ENCODE assay signal across 36 cellular contexts in genomic region chr19:2927032-2927430, GRCh38. TPM values are rescaled to one million over a fixed set of nuclear protein-coding genes. Genes with fewer than 3 reads are reported as not detected.
"Had no signal": no experiment of that assay in that cellular context is flagged by ENCODE, and none has a peak within 500 bp of the region (broad histone marks: within the 10 kb centered on the region; RNA-seq: fewer than 3 reads in every experiment).

No MANE protein-coding gene starts in this region.

- H3K36me3 ChIP-seq: adrenal gland, breast epithelium had no signal

- H3K4me1 ChIP-seq: breast epithelium had no signal

- H3K27ac Mint-ChIP-seq: activated B cell treated with CpG ODN at 0.5 μM for 24 hours; activated CD4-positive, alpha-beta memory T cell treated with anti-CD3 and anti-CD28 coated beads for 36 hours; activated CD4-positive, alpha-beta T cell treated with anti-CD3 and anti-CD28 coated beads, Interleukin-2, amount 10 ng/mL, durations not matched to agents 24 days and 14 days; activated CD8-positive, alpha-beta memory T cell treated with anti-CD3 and anti-CD28 coated beads, Interleukin-2, amount 10 ng/mL, durations not matched to agents 7 days and 5 days; activated CD8-positive, alpha-beta T cell treated with anti-CD3 and anti-CD28 coated beads, Interleukin-2, amount 10 ng/mL, durations not matched to agents 7 days and 5 days; activated naive CD4-positive, alpha-beta T cell treated with anti-CD3 and anti-CD28 coated beads for 36 hours; activated naive CD4-positive, alpha-beta T cell treated with anti-CD3 and anti-CD28 coated beads, Interleukin-2, amount 50 U/mL, for 72 hours; activated naive CD8-positive, alpha-beta T cell treated with anti-CD3 and anti-CD28 coated beads for 36 hours; activated T-cell treated with anti-CD3 and anti-CD28 coated beads, Interleukin-2, amount 50 U/mL, for 24 hours; activated T-helper 2 cell treated with anti-CD3 and anti-CD28 coated beads, Interferon-gamma antibody, Interleukin-2, Interleukin-4, amounts not matched to agents 10 μg/mL and 5 μg/mL and 100 μg/mL, durations not matched to agents 14 hours and 24 hours and 36 hours; T-helper 1 cell treated with Interleukin-12 subunit alpha and Interleukin-12 subunit beta and Interleukin-4 antibody, amounts not matched to agents 30 μg/mL and 1 μg/mL, for 36 hours; T-helper 2 cell treated with Interferon-gamma antibody and Interleukin-4, amounts not matched to agents 5 μg/mL and 100 μg/mL, for 36 hours had no signal

- H3K4me1 Mint-ChIP-seq: activated B cell treated with CpG ODN at 0.5 μM for 24 hours; activated CD4-positive, alpha-beta T cell treated with anti-CD3 and anti-CD28 coated beads, Interleukin-2, amount 10 ng/mL, durations not matched to agents 24 days and 14 days; activated CD8-positive, alpha-beta memory T cell treated with anti-CD3 and anti-CD28 coated beads, Interleukin-2, amount 10 ng/mL, durations not matched to agents 7 days and 5 days; activated naive CD8-positive, alpha-beta T cell treated with anti-CD3 and anti-CD28 coated beads for 36 hours had no signal

- ATAC-seq: activated CD8-positive, alpha-beta memory T cell treated with anti-CD3 and anti-CD28 coated beads, Interleukin-2, amount 10 ng/mL, durations not matched to agents 7 days and 5 days; activated CD8-positive, alpha-beta T cell treated with anti-CD3 and anti-CD28 coated beads, Interleukin-2, amount 10 ng/mL, durations not matched to agents 7 days and 5 days; activated naive CD4-positive, alpha-beta T cell treated with anti-CD3 and anti-CD28 coated beads, Interleukin-2, amount 50 U/mL, for 72 hours; body of pancreas had no signal

- H3K4me3 Mint-ChIP-seq: activated B cell treated with CpG ODN at 0.5 μM for 24 hours; activated CD4-positive, alpha-beta memory T cell treated with anti-CD3 and anti-CD28 coated beads for 36 hours; activated CD4-positive, alpha-beta T cell treated with anti-CD3 and anti-CD28 coated beads, Interleukin-2, amount 10 ng/mL, durations not matched to agents 24 days and 14 days; activated CD8-positive, alpha-beta memory T cell treated with anti-CD3 and anti-CD28 coated beads, Interleukin-2, amount 10 ng/mL, durations not matched to agents 7 days and 5 days; activated CD8-positive, alpha-beta T cell treated with anti-CD3 and anti-CD28 coated beads, Interleukin-2, amount 10 ng/mL, durations not matched to agents 7 days and 5 days; activated naive CD4-positive, alpha-beta T cell treated with anti-CD3 and anti-CD28 coated beads for 36 hours; activated naive CD8-positive, alpha-beta T cell treated with anti-CD3 and anti-CD28 coated beads for 36 hours; activated T-cell treated with anti-CD3 and anti-CD28 coated beads, Interleukin-2, amount 50 U/mL, for 24 hours; T-helper 1 cell treated with Interleukin-12 subunit alpha and Interleukin-12 subunit beta and Interleukin-4 antibody, amounts not matched to agents 30 μg/mL and 1 μg/mL, for 36 hours; T-helper 2 cell treated with Interferon-gamma antibody and Interleukin-4, amounts not matched to agents 5 μg/mL and 100 μg/mL, for 36 hours had no signal

- H3K4me3 ChIP-seq: adrenal gland, body of pancreas, breast epithelium had no signal

- DNase-seq: activated B cell treated with CpG ODN at 0.5 μM for 24 hours; activated CD4-positive, alpha-beta memory T cell treated with anti-CD3 and anti-CD28 coated beads for 36 hours; activated CD4-positive, alpha-beta T cell treated with anti-CD3 and anti-CD28 coated beads for 4 hours; activated CD4-positive, alpha-beta T cell treated with anti-CD3 and anti-CD28 coated beads, Interleukin-2, amount 10 ng/mL, durations not matched to agents 24 days and 14 days; activated CD4-positive, alpha-beta T cell treated with anti-CD3 and anti-CD28 coated beads, Interleukin-2, amount 50 U/mL, for 1 hour; activated CD4-positive, alpha-beta T cell treated with anti-CD3 and anti-CD28 coated beads, Interleukin-2, amount 50 U/mL, for 4 hours; activated CD4-positive, CD25-positive, alpha-beta regulatory T cell treated with anti-CD3 and anti-CD28 coated beads, Interleukin-2, amount 50 U/mL, for 72 hours; activated CD8-positive, alpha-beta memory T cell treated with anti-CD3 and anti-CD28 coated beads for 24 hours; activated CD8-positive, alpha-beta memory T cell treated with anti-CD3 and anti-CD28 coated beads, Interleukin-2, amount 10 ng/mL, durations not matched to agents 7 days and 5 days; activated CD8-positive, alpha-beta memory T cell treated with anti-CD3 and anti-CD28 coated beads, Interleukin-2, amount 50 U/mL, for 48 hours; activated CD8-positive, alpha-beta T cell treated with anti-CD3 and anti-CD28 coated beads, Interleukin-2, amount 10 ng/mL, durations not matched to agents 7 days and 5 days; activated gamma-delta T cell treated with Interleukin-2 at 50 U/mL for 16 hours; activated naive CD4-positive, alpha-beta T cell; activated naive CD4-positive, alpha-beta T cell treated with anti-CD3 and anti-CD28 coated beads for 36 hours; activated naive CD4-positive, alpha-beta T cell treated with anti-CD3 and anti-CD28 coated beads, Interleukin-2, amount 50 U/mL, for 16 hours; activated naive CD8-positive, alpha-beta T cell treated with anti-CD3 and anti-CD28 coated beads for 36 hours; activated T-cell treated with anti-CD3 and anti-CD28 coated beads, Interleukin-2, amount 50 U/mL, for 24 hours; activated T-cell treated with anti-CD3 and anti-CD28 coated beads, Interleukin-2, amount 50 U/mL, for 48 hours; amniotic stem cell; aorta; body of pancreas; brain microvascular endothelial cell; central memory CD4-positive, alpha-beta T cell; SW 1271; T-helper 1 cell; T-helper 2 cell; T-helper 9 cell had no signal

- H3K27ac ChIP-seq: adrenal gland, body of pancreas, brain microvascular endothelial cell, breast epithelium, VCaP had no signal

- H3K27me3 ChIP-seq: adrenal gland, body of pancreas, brain microvascular endothelial cell, breast epithelium had no signal

- H3K27me3 Mint-ChIP-seq: activated B cell treated with CpG ODN at 0.5 μM for 24 hours; activated CD4-positive, alpha-beta memory T cell treated with anti-CD3 and anti-CD28 coated beads for 36 hours; activated CD4-positive, alpha-beta T cell treated with anti-CD3 and anti-CD28 coated beads, Interleukin-2, amount 10 ng/mL, durations not matched to agents 24 days and 14 days; activated CD8-positive, alpha-beta memory T cell treated with anti-CD3 and anti-CD28 coated beads, Interleukin-2, amount 10 ng/mL, durations not matched to agents 7 days and 5 days; activated naive CD8-positive, alpha-beta T cell treated with anti-CD3 and anti-CD28 coated beads for 36 hours; activated T-cell treated with anti-CD3 and anti-CD28 coated beads, Interleukin-2, amount 50 U/mL, for 24 hours had no signal

- H3K9me3 ChIP-seq: adrenal gland, body of pancreas had no signal

RNA-seq across cellular contexts. Expression of gene ZNF57, which starts 26.3 kb away (rescaled TPM):
- total RNA-seq: astrocyte had no signal

RNA-seq across cellular contexts. Expression of gene ZNF556, which starts 59.9 kb away (rescaled TPM):
- total RNA-seq: activated B cell treated with CpG ODN at 0.5 μM for 24 hours; activated CD4-positive, alpha-beta memory T cell treated with anti-CD3 and anti-CD28 coated beads for 36 hours; activated CD4-positive, alpha-beta T cell treated with anti-CD3 and anti-CD28 coated beads, Interleukin-2, amount 10 ng/mL, durations not matched to agents 24 days and 14 days; activated CD8-positive, alpha-beta memory T cell treated with anti-CD3 and anti-CD28 coated beads, Interleukin-2, amount 10 ng/mL, durations not matched to agents 7 days and 5 days; activated CD8-positive, alpha-beta T cell treated with anti-CD3 and anti-CD28 coated beads, Interleukin-2, amount 10 ng/mL, durations not matched to agents 7 days and 5 days; activated naive CD4-positive, alpha-beta T cell treated with anti-CD3 and anti-CD28 coated beads for 36 hours; activated naive CD8-positive, alpha-beta T cell treated with anti-CD3 and anti-CD28 coated beads for 36 hours; activated T-helper 2 cell treated with anti-CD3 and anti-CD28 coated beads, Interferon-gamma antibody, Interleukin-2, Interleukin-4, amounts not matched to agents 10 μg/mL and 5 μg/mL and 100 μg/mL, durations not matched to agents 14 hours and 24 hours and 36 hours; astrocyte; body of pancreas; cardiac septum had no signal
- polyA plus RNA-seq: aorta had no signal
